ENCODE assay signal across 16 cellular contexts in genomic region chr3:38203690-38204089, GRCh38. TPM values are rescaled to one million over a fixed set of nuclear protein-coding genes. Genes with fewer than 3 reads are reported as not detected.
DNase-seq lines count a peak whose midpoint lies in the region; ATAC-seq and TF ChIP-seq lines count a peak whose summit lies in the region.
"Had no signal": no experiment of that assay in that cellular context is flagged by ENCODE, and none has a peak within 500 bp of the region (broad histone marks: within the 10 kb centered on the region; RNA-seq: fewer than 3 reads in every experiment).

No MANE protein-coding gene starts in this region.

- H3K4me1 Mint-ChIP-seq in CD4-positive, alpha-beta T cell (ENCODE audit: low read depth): peaks cover 61% of the 10 kb centered on the region
- H3K4me1 Mint-ChIP-seq in T-helper 17 cell: peaks cover 44% of the 10 kb centered on the region
- peaks cover 24 to 52% of the 10 kb centered on the region in 2 donors for H3K4me1 Mint-ChIP-seq in effector memory CD8-positive, alpha-beta T cell (ENCODE audit: low read depth in 2 of 2)
- H3K4me1 Mint-ChIP-seq in activated CD8-positive, alpha-beta T cell treated with anti-CD3 and anti-CD28 coated beads, Interleukin-2, amount 10 ng/mL, durations not matched to agents 7 days and 5 days (ENCODE audit: low read depth): peaks cover 35% of the 10 kb centered on the region
- no peaks in the 10 kb centered on the region for H3K4me1 Mint-ChIP-seq in neural progenitor cell

- no peaks in the 10 kb centered on the region for H3F3A ChIP-seq in PC-9 (ENCODE audit: insufficient read depth, low read depth)
- no peaks in the 10 kb centered on the region for H3F3A ChIP-seq in neural progenitor cell (ENCODE audit: low read depth)

- H3K79me2 ChIP-seq in PC-9 (ENCODE audit: low read depth): peaks cover 27% of the 10 kb centered on the region
- H3K79me2 ChIP-seq in neural progenitor cell (ENCODE audit: low read depth): peaks cover 29% of the 10 kb centered on the region

- H3K9ac ChIP-seq in neural progenitor cell: no peak overlapping the region
- H3K9ac ChIP-seq: GM23248 had no signal

- H3K9me2 ChIP-seq in PC-9 (ENCODE audit: insufficient read depth): no peaks in the 10 kb centered on the region

- peaks cover 16% of the 10 kb centered on the region for H4K20me1 ChIP-seq in PC-9 (ENCODE audit: insufficient read depth)
- peaks cover 4% of the 10 kb centered on the region for H4K20me1 ChIP-seq in neural progenitor cell (ENCODE audit: low read depth)

- no peaks in the 10 kb centered on the region for H3K9me3 Mint-ChIP-seq in CD4-positive, alpha-beta T cell
- H3K9me3 Mint-ChIP-seq in effector memory CD8-positive, alpha-beta T cell: no peaks in the 10 kb centered on the region
- H3K9me3 Mint-ChIP-seq in activated CD8-positive, alpha-beta T cell treated with anti-CD3 and anti-CD28 coated beads, Interleukin-2, amount 10 ng/mL, durations not matched to agents 7 days and 5 days (ENCODE audit: insufficient read depth): no peaks in the 10 kb centered on the region
- no peaks in the 10 kb centered on the region for H3K9me3 Mint-ChIP-seq in neural progenitor cell
- H3K9me3 Mint-ChIP-seq: CD8-positive, alpha-beta memory T cell had no signal

- H3K27me3 ChIP-seq in CD4-positive, alpha-beta T cell (ENCODE audit: control insufficient read depth, insufficient read depth, low read length): no peaks in the 10 kb centered on the region
- H3K27me3 ChIP-seq in neutrophil: no peaks in the 10 kb centered on the region
- no peaks in the 10 kb centered on the region for H3K27me3 ChIP-seq in PC-9 (ENCODE audit: insufficient read depth, low read depth)
- no peaks in the 10 kb centered on the region for H3K27me3 ChIP-seq in neural progenitor cell

- CTCF ChIA-PET in CD4-positive, alpha-beta T cell (lab: Charles Lee): no interaction called here
- CTCF ChIA-PET in PC-9 (lab: Charles Lee): no interaction called here
- CTCF ChIA-PET in activated CD8-positive, alpha-beta T cell treated with anti-CD3 and anti-CD28 coated beads, Interleukin-2, amount 10 ng/mL, durations not matched to agents 7 days and 5 days (lab: Charles Lee): interaction anchor here (1.3 to 2.7 kb wide), 3 partner anchors 9 to 277 kb away, joined by 4 to 8 read pairs (median 4); partner anchors contain the start of gene OXSR1

- POLR2A ChIA-PET in CD4-positive, alpha-beta T cell (lab: Charles Lee): interaction anchor here (0.9 kb wide), 1 partner anchor 38 kb away, joined by 3 read pairs; no protein-coding TSS in a partner anchor
- POLR2A ChIA-PET in PC-9 (lab: Charles Lee; ENCODE audit: unreplicated experiment): interaction anchor here (0.6 to 0.7 kb wide), 2 partner anchors 23 to 67 kb away, joined by 5 to 7 read pairs; partner anchors contain the start of gene ACAA1
- POLR2A ChIA-PET in activated CD8-positive, alpha-beta T cell treated with anti-CD3 and anti-CD28 coated beads, Interleukin-2, amount 10 ng/mL, durations not matched to agents 7 days and 5 days (lab: Charles Lee): no interaction called here

- H3K36me3 ChIP-seq in neutrophil (peaks cover 14% of the 10 kb centered on the region), PC-9 (ENCODE audit: low read depth) (peaks cover 7% of the 10 kb centered on the region), neural progenitor cell (peaks cover 2% of the 10 kb centered on the region)

- H3K27me3 Mint-ChIP-seq in CD4-positive, alpha-beta T cell: no peaks in the 10 kb centered on the region
- H3K27me3 Mint-ChIP-seq in T-helper 17 cell (no peaks in the 10 kb centered on the region), neural progenitor cell (ENCODE audit: insufficient read depth, low read depth) (no peaks in the 10 kb centered on the region)
- no peaks in the 10 kb centered on the region for H3K27me3 Mint-ChIP-seq in effector memory CD8-positive, alpha-beta T cell
- H3K27me3 Mint-ChIP-seq in activated CD8-positive, alpha-beta T cell treated with anti-CD3 and anti-CD28 coated beads, Interleukin-2, amount 10 ng/mL, durations not matched to agents 7 days and 5 days (ENCODE audit: low read depth): no peaks in the 10 kb centered on the region
- H3K27me3 Mint-ChIP-seq: B cell; CD8-positive, alpha-beta memory T cell; IgD-negative memory B cell had no signal

- no peak for TF ChIP-seq CTCF in CD4-positive, alpha-beta T cell (IDR thresholded peaks at IDR 0.05)
- TF ChIP-seq CTCF in neutrophil (IDR thresholded peaks at IDR 0.05) (no peak), PC-9 (conservative IDR thresholded peaks at IDR 0.05) (no peak), neural progenitor cell (IDR thresholded peaks at IDR 0.05) (no peak)

- intact Hi-C loops in CD4-positive, alpha-beta T cell (cut with DNase I, micrococcal nuclease): no loop called here
- intact Hi-C loops in PC-9 (cut with micrococcal nuclease; ENCODE audit: unreplicated experiment): no loop called here

- DNase-seq in CD4-positive, alpha-beta T cell: no peak
- DNase-seq in T-helper 17 cell: no peak
- DNase-seq in effector memory CD8-positive, alpha-beta T cell: no peak
- no peak for DNase-seq in PC-9
- DNase-seq in activated CD8-positive, alpha-beta T cell treated with anti-CD3 and anti-CD28 coated beads, Interleukin-2, amount 10 ng/mL, durations not matched to agents 7 days and 5 days: no peak
- no peak for DNase-seq in neural progenitor cell (ENCODE audit: low spot score)
- DNase-seq in NCI-H1436 (lab: John Stamatoyannopoulos, UW): no peak
- DNase-seq: 8988T; C1 segment of cervical spinal cord; CD8-positive, alpha-beta memory T cell; DMS53; GM23248 had no signal

- ATAC-seq in CD4-positive, alpha-beta T cell (ENCODE audit: poor library complexity): no peak
- ATAC-seq in T-helper 17 cell: peak; percentile 16
- no peak for ATAC-seq in effector memory CD8-positive, alpha-beta T cell (replicated peaks)
- no peak for ATAC-seq in activated CD8-positive, alpha-beta T cell treated with anti-CD3 and anti-CD28 coated beads, Interleukin-2, amount 10 ng/mL, durations not matched to agents 7 days and 5 days

- H2AFZ ChIP-seq in PC-9 (no peak overlapping the region), neural progenitor cell (replicated peaks) (no peak overlapping the region)
- H2AFZ ChIP-seq: GM23248 had no signal

- H3K9me3 ChIP-seq in CD4-positive, alpha-beta T cell (ENCODE audit: control insufficient read depth, low read length): no peaks in the 10 kb centered on the region
- H3K9me3 ChIP-seq in T-helper 17 cell (ENCODE audit: control insufficient read depth, low read length, poor library complexity, severe bottlenecking) (no peaks in the 10 kb centered on the region), neutrophil (no peaks in the 10 kb centered on the region), PC-9 (ENCODE audit: insufficient read depth, low read depth) (no peaks in the 10 kb centered on the region), neural progenitor cell (ENCODE audit: low read depth) (no peaks in the 10 kb centered on the region)
- H3K9me3 ChIP-seq: HAP-1 had no signal

- H3K4me3 ChIP-seq in neutrophil (ENCODE audit: low read depth in 1 of 2, low read length in 1 of 2) (no peak overlapping the region), PC-9 (no peak overlapping the region), neural progenitor cell (no peak overlapping the region)
- H3K4me3 ChIP-seq: GM23248, HAP-1 had no signal

- H3K4me2 ChIP-seq in PC-9: no peak overlapping the region
- H3K4me2 ChIP-seq in neural progenitor cell: no peak overlapping the region

- H3K4me3 Mint-ChIP-seq in CD4-positive, alpha-beta T cell: no peak overlapping the region
- peak overlapping the region; percentile 7 for H3K4me3 Mint-ChIP-seq in T-helper 17 cell
- H3K4me3 Mint-ChIP-seq in effector memory CD8-positive, alpha-beta T cell: no peak overlapping the region
- H3K4me3 Mint-ChIP-seq in activated CD8-positive, alpha-beta T cell treated with anti-CD3 and anti-CD28 coated beads, Interleukin-2, amount 10 ng/mL, durations not matched to agents 7 days and 5 days: no peak overlapping the region
- no peak overlapping the region for H3K4me3 Mint-ChIP-seq in neural progenitor cell
- H3K4me3 Mint-ChIP-seq: B cell; CD8-positive, alpha-beta memory T cell; IgD-negative memory B cell had no signal

- H3K4me1 ChIP-seq in neutrophil (ENCODE audit: control insufficient read depth in 1 of 2, insufficient read depth in 1 of 2, low read depth in 1 of 2, low read length in 1 of 2) (peaks cover 54 to 72% of the 10 kb centered on the region in 2 experiments), PC-9 (replicated peaks; ENCODE audit: insufficient read depth) (no peaks in the 10 kb centered on the region), neural progenitor cell (no peaks in the 10 kb centered on the region)

- peak overlapping the region; percentile 77 for H3K27ac Mint-ChIP-seq in CD4-positive, alpha-beta T cell
- H3K27ac Mint-ChIP-seq in T-helper 17 cell: peak overlapping the region; percentile 92
- peak overlapping the region; percentile 51 to 76 for H3K27ac Mint-ChIP-seq in effector memory CD8-positive, alpha-beta T cell
- no peak overlapping the region for H3K27ac Mint-ChIP-seq in activated CD8-positive, alpha-beta T cell treated with anti-CD3 and anti-CD28 coated beads, Interleukin-2, amount 10 ng/mL, durations not matched to agents 7 days and 5 days
- no peak overlapping the region for H3K27ac Mint-ChIP-seq in neural progenitor cell
- H3K27ac Mint-ChIP-seq: B cell, IgD-negative memory B cell had no signal

- no TSS peak for BruUV-seq in PC-9 (replicated peaks; lab: Mats Ljungman, UMichigan)

- H3K27ac ChIP-seq in CD4-positive, alpha-beta T cell (ENCODE audit: low read depth, low read length): no peak overlapping the region
- H3K27ac ChIP-seq in neutrophil (peak overlapping the region; percentile 86), PC-9 (no peak overlapping the region), neural progenitor cell (no peak overlapping the region)
- H3K27ac ChIP-seq: GM23248 had no signal

- H3K36me3 Mint-ChIP-seq in CD4-positive, alpha-beta T cell (ENCODE audit: low read depth): peaks cover 67% of the 10 kb centered on the region
- peaks cover 11% of the 10 kb centered on the region for H3K36me3 Mint-ChIP-seq in T-helper 17 cell (ENCODE audit: low read depth)
- H3K36me3 Mint-ChIP-seq in effector memory CD8-positive, alpha-beta T cell (ENCODE audit: insufficient read depth): peaks cover 21% of the 10 kb centered on the region
- peaks cover 47% of the 10 kb centered on the region for H3K36me3 Mint-ChIP-seq in activated CD8-positive, alpha-beta T cell treated with anti-CD3 and anti-CD28 coated beads, Interleukin-2, amount 10 ng/mL, durations not matched to agents 7 days and 5 days (ENCODE audit: low read depth)
- peaks cover 36% of the 10 kb centered on the region for H3K36me3 Mint-ChIP-seq in neural progenitor cell

RNA-seq across cellular contexts. Expression of gene OXSR1, which starts 38.4 kb away (rescaled TPM):
- 10 to 100 TPM; 28.3 to 30.3 TPM for total RNA-seq in CD4-positive, alpha-beta T cell
- total RNA-seq in T-helper 17 cell (10 to 100 TPM; 39.8 to 51.9 TPM), PC-9 (2021) (50.2 and 54.3 TPM in 2 replicates), neural progenitor cell (ENCODE audit: low replicate concordance) (60.2 and 65.8 TPM in 2 replicates)
- total RNA-seq in activated CD8-positive, alpha-beta T cell treated with anti-CD3 and anti-CD28 coated beads, Interleukin-2, amount 10 ng/mL, durations not matched to agents 7 days and 5 days: 10 to 100 TPM; 56.9 to 60.3 TPM

Comparison
In these comparisons a context has a peak if more than half of its experiments do, and no peak if none do; other contexts are left out.
1. H3K27ac Mint-ChIP-seq: peak in CD4-positive, alpha-beta T cell (single experiment), T-helper 17 cell (single experiment) and effector memory CD8-positive, alpha-beta T cell (2 of 2); none in activated CD8-positive, alpha-beta T cell treated with anti-CD3 and anti-CD28 coated beads, Interleukin-2, amount 10 ng/mL, durations not matched to agents 7 days and 5 days (single experiment) and neural progenitor cell (single experiment).